Comparison of ENCODE assay signal across 8 cellular contexts in the genomic region with DNA sequence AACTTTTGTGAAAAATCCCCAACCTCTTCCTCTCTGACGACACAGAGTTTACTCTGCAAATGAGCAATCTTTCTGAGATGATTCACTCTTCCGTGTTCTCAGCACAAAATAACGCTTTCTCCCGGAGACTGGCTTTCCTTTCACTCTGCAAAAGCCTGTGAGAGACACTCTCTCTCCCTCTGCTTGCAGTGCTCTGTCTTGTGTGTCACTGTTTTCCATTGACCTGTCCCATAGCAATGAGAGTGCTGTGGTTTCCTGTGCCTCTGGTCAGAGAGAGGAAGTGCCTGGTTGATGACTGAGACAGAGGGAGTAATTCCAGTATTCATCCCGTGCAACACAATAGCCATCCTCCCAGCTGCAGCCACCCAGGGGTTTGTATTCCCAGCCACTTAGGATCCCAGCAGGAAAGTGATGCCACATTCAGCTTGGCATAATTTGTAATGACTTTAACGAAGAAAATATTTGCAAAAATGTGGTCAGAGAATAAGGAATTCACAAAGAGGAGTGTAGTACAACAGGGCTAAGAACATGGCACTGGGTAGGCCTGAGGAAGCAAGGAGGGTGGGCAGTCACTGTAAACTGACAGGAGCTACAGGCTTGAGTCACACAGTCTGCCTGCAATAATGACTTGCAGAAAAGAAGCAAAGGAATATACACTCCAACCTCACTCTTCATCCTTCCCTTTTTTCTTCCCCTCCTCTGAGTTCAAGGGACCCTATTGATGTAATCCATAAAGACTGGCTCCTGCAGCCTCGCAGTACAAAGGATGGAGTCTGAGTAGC.
DNase-seq lines count a peak whose midpoint lies in the region; ATAC-seq lines count a peak whose summit lies in the region.

No MANE protein-coding gene starts in this region.

- peaks cover 5% of the 10 kb centered on the region for H3K27me3 Mint-ChIP-seq in T-helper 17 cell

- no peaks in the 10 kb centered on the region for H3K36me3 Mint-ChIP-seq in T-helper 17 cell (ENCODE audit: low read depth)

- peaks cover 8% of the 10 kb centered on the region for H3K4me1 Mint-ChIP-seq in T-helper 17 cell

- ATAC-seq in GM21360 (IDR thresholded peaks at IDR 0.05; ENCODE audit: unreplicated experiment) = peak; percentile 67
- peak; percentile 81 for ATAC-seq in HG03457 (IDR thresholded peaks at IDR 0.05; ENCODE audit: unreplicated experiment)
- peak; percentile 33 for ATAC-seq in T-helper 17 cell

- no peak overlapping the region for H3K4me3 Mint-ChIP-seq in T-helper 17 cell

- peak; percentile 98 for DNase-seq in GM04504 (ENCODE audit: low read depth)
- DNase-seq in T-helper 17 cell = no peak
- peak; percentile 85 for DNase-seq in foreskin melanocyte
- DNase-seq in stimulated activated CD8-positive, alpha-beta memory T cell treated with anti-CD3 and anti-CD28 coated beads, Interleukin-4, amount 100 ng/mL, for 48 hours = peak; percentile 22
- no peak for DNase-seq in stimulated activated CD4-positive, alpha-beta T cell treated with anti-CD3 and anti-CD28 coated beads, Interleukin-4, amount 100 ng/mL, for 1 hour
- DNase-seq in NCI-H2029 treated with DMSO at 0.1 percent for 48 hours (lab: John Stamatoyannopoulos, UW) = no peak

- no peaks in the 10 kb centered on the region for H3K9me3 ChIP-seq in T-helper 17 cell (ENCODE audit: control insufficient read depth, low read length, poor library complexity, severe bottlenecking)

- no peak overlapping the region for H3K27ac Mint-ChIP-seq in T-helper 17 cell

Comparison
In these comparisons a context has a peak if more than half of its experiments do, and no peak if none do; other contexts are left out.
1. DNase-seq: peak in GM04504 (single experiment), foreskin melanocyte (single experiment) and stimulated activated CD8-positive, alpha-beta memory T cell treated with anti-CD3 and anti-CD28 coated beads, Interleukin-4, amount 100 ng/mL, for 48 hours (single experiment); none in T-helper 17 cell (0 of 3), stimulated activated CD4-positive, alpha-beta T cell treated with anti-CD3 and anti-CD28 coated beads, Interleukin-4, amount 100 ng/mL, for 1 hour (single experiment) and NCI-H2029 treated with DMSO at 0.1 percent for 48 hours (single experiment).
2. Peak in every context shown above with its lines, with median percentiles within 50 percentile points of each other: ATAC-seq.